23 cellular contexts compared by ENCODE assay signal in the genomic region with DNA sequence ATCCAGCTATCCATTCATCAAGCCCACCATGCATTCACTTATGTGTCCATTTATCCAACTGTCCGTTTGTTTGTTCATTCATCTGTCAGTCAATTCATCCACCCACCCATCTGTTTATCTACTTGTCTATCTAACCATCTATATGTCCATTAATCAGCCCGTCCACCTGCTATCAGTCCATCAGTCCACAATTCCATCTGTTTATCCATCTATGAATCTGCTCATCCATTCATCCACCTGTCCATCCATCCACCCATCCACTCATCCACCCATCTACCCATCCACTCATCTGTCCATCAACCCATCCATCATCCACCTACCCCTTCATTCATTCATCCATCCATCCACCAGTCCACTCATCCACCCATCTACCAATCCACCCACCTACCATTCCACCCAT. TPM values are rescaled to one million over a fixed set of nuclear protein-coding genes. Genes with fewer than 3 reads are reported as not detected.
DNase-seq lines count a peak whose midpoint lies in the region; FAIRE-seq and TF ChIP-seq lines count a peak whose summit lies in the region.
"Had no signal": no experiment of that assay in that cellular context is flagged by ENCODE, and none has a peak within 500 bp of the region (broad histone marks: within the 10 kb centered on the region; RNA-seq: fewer than 3 reads in every experiment).

No MANE protein-coding gene starts in this region.

- H3K4me1 ChIP-seq in OCI-LY3 (ENCODE audit: low read length) (peaks cover 22% of the 10 kb centered on the region), spleen (peaks cover 2 to 57% (median 30%) of the 10 kb centered on the region in 6 donors)

- H3K27ac ChIP-seq in OCI-LY3 (ENCODE audit: low read length), result no peak overlapping the region
- peak overlapping the region in 7 of 8 donors; percentile 83 to 98 (median 97) for H3K27ac ChIP-seq in spleen

- no peak overlapping the region for H3K27ac Mint-ChIP-seq in CD14-positive monocyte
- H3K27ac Mint-ChIP-seq: CD4-positive, CD25-positive, alpha-beta regulatory T cell had no signal

- H3K27me3 Mint-ChIP-seq in CD14-positive monocyte (ENCODE audit: low read depth in 3 of 3), result no peaks in the 10 kb centered on the region
- H3K27me3 Mint-ChIP-seq: CD4-positive, CD25-positive, alpha-beta regulatory T cell had no signal

- peaks cover 39% of the 10 kb centered on the region for H3K4me1 Mint-ChIP-seq in CD14-positive monocyte

- DNase-seq in GM19239 (ENCODE audit: insufficient read length, low spot score) (no peak), spleen (no peak), CD14-positive monocyte (ENCODE audit: low spot score) (no peak), NCI-H2227 (lab: John Stamatoyannopoulos, UW; ENCODE audit: unreplicated experiment) (no peak)
- no peak for DNase-seq in stimulated activated CD4-positive, alpha-beta T cell treated with anti-CD3 and anti-CD28 coated beads, Interleukin-2, amount 100 ng/mL, for 24 hours
- DNase-seq: ACHN; CD4-positive, CD25-positive, alpha-beta regulatory T cell; COR-L47; DMS 273 treated with DMSO at 0.1 percent for 48 hours; DND-41; GOT3; NCI-H187; NCI-H2107; NCI-H2227 treated with DMSO at 0.1 percent for 48 hours; NCI-H510A treated with DMSO at 0.1 percent for 48 hours; NCI-H774; PC-3; RPMI8226; SIG-M5; T-helper 1 cell; T-helper 9 cell had no signal

- H3K36me3 ChIP-seq in OCI-LY3 (replicated peaks; ENCODE audit: low read depth, low read length) (no peaks in the 10 kb centered on the region), spleen (peaks cover 0 to 42% (median 4%) of the 10 kb centered on the region in 6 donors)

- intact Hi-C loops in spleen (cut with DNase I; ENCODE audit: low total_unique reads) (no loop called here), CD14-positive monocyte (cut with micrococcal nuclease) (no loop called here)

- H3K79me2 ChIP-seq in OCI-LY3 (ENCODE audit: low read length), result peaks cover 32% of the 10 kb centered on the region

- peak; percentile 83 for FAIRE-seq in GM19239 (lab: Jason Lieb, UNC)
- FAIRE-seq: G401.6 had no signal

- 89 to 98% (median 95%) methylated on average over 2 of the region's 2 CpGs for WGBS in spleen, 5 donors

- H3K4me2 ChIP-seq in OCI-LY3 (ENCODE audit: low read length), result peak overlapping the region; percentile 92

- no peak overlapping the region for H3K4me3 Mint-ChIP-seq in CD14-positive monocyte
- H3K4me3 Mint-ChIP-seq: CD4-positive, CD25-positive, alpha-beta regulatory T cell had no signal

- H2AFZ ChIP-seq in OCI-LY3 (ENCODE audit: low read depth, low read length), result no peak overlapping the region

- H3K27me3 ChIP-seq in OCI-LY3 (ENCODE audit: low read depth, low read length) (no peaks in the 10 kb centered on the region), spleen (replicated peaks in 1 of 7) (no peaks in the 10 kb centered on the region)

- peak overlapping the region; percentile 98; the same call in 1 of the 2 replicates for H3K9ac ChIP-seq in OCI-LY3 (ENCODE audit: low read length)

- H3K4me3 ChIP-seq in OCI-LY3 (ENCODE audit: low read length) (peak overlapping the region; percentile 94; the same call in 1 of the 2 replicates), spleen (no peak overlapping the region)

- peaks cover 49 to 66% of the 10 kb centered on the region in 2 donors for H3K36me3 Mint-ChIP-seq in CD14-positive monocyte
- H3K36me3 Mint-ChIP-seq: CD4-positive, CD25-positive, alpha-beta regulatory T cell had no signal

- H3K9me3 ChIP-seq in OCI-LY3 (ENCODE audit: insufficient read depth, low read length) (no peaks in the 10 kb centered on the region), spleen (no peaks in the 10 kb centered on the region)

- peaks cover 0 to 5% (median 0%) of the 10 kb centered on the region in 7 donors for H3K9me3 Mint-ChIP-seq in CD14-positive monocyte
- H3K9me3 Mint-ChIP-seq: CD4-positive, CD25-positive, alpha-beta regulatory T cell had no signal

- TF ChIP-seq POLR2A in spleen (IDR thresholded peaks at IDR 0.05), result no peak

- no peak for TF ChIP-seq CTCF in OCI-LY3 (IDR thresholded peaks at IDR 0.05; ENCODE audit: low read depth, low read length)
- no peak for TF ChIP-seq CTCF in spleen (IDR thresholded peaks at IDR 0.05 in 8 of 11, conservative IDR thresholded peaks at IDR 0.05 in 3 of 11)
- no peak for TF ChIP-seq CTCF in CD14-positive monocyte (IDR thresholded peaks at IDR 0.05)

- no peaks in the 10 kb centered on the region for H4K20me1 ChIP-seq in OCI-LY3 (ENCODE audit: insufficient read depth, low read length)

RNA-seq across cellular contexts. Expression of gene SPI1, which starts 1.0 kb away (rescaled TPM):
- 100 to 1,000 TPM in 6 of 7 donors, 10 to 100 TPM in 1; 95.7 to 366 (median 198) TPM for total RNA-seq in spleen
- polyA plus RNA-seq in spleen (100 to 1,000 TPM in 1 of 3 donors, 10 to 100 TPM in 2; 84.2 to 128 (median 91.8) TPM), CD14-positive monocyte (100 to 1,000 TPM; 156 to 223 TPM)

RNA-seq across cellular contexts. Expression of gene MYBPC3, which starts 26.8 kb away (rescaled TPM):
- total RNA-seq in spleen, result 1 to 10 TPM in 5 of 7 donors, under 1 TPM in 2; 0.91 to 4.7 (median 1.5) TPM
- 1 to 10 TPM in 2 of 3 donors, under 1 TPM in 1; 0.49 to 2.2 (median 1.4) TPM for polyA plus RNA-seq in spleen
- polyA plus RNA-seq in CD14-positive monocyte, result under 1 TPM in 1 of 2 donors, not detected in 1; 0.03 TPM
- total RNA-seq: CD4-positive, CD25-positive, alpha-beta regulatory T cell; PC-3 had no signal
- polyA plus RNA-seq: CD4-positive, CD25-positive, alpha-beta regulatory T cell had no signal

RNA-seq across cellular contexts. Expression of gene SLC39A13, which starts 29.1 kb away (rescaled TPM):
- total RNA-seq in spleen, result 10 to 100 TPM; 26.3 to 48.4 (median 43.2) TPM
- polyA plus RNA-seq in spleen (10 to 100 TPM; 21.7 to 40.2 (median 26.0) TPM), CD14-positive monocyte (1 to 10 TPM; 4.8 to 5.9 TPM)

RNA-seq across cellular contexts. Expression of gene PSMC3, which starts 46.9 kb away (rescaled TPM):
- 10 to 100 TPM; 59.7 to 80.8 (median 66.4) TPM for total RNA-seq in spleen
- 100 to 1,000 TPM in 1 of 3 donors, 10 to 100 TPM in 2; 64.3 to 105 (median 90.0) TPM for polyA plus RNA-seq in spleen
- 10 to 100 TPM; 89.5 to 97.4 TPM for polyA plus RNA-seq in CD14-positive monocyte
